9 cellular contexts compared by ENCODE assay signal in genomic region chr10:97543025-97543546, GRCh38. TPM values are rescaled to one million over a fixed set of nuclear protein-coding genes. Genes with fewer than 3 reads are reported as not detected.
DNase-seq lines count a peak whose midpoint lies in the region; ATAC-seq and TF ChIP-seq lines count a peak whose summit lies in the region.
"Had no signal": no experiment of that assay in that cellular context is flagged by ENCODE, and none has a peak within 500 bp of the region (broad histone marks: within the 10 kb centered on the region; RNA-seq: fewer than 3 reads in every experiment).

No MANE protein-coding gene starts in this region.

- no peak overlapping the region for H3K56ac ChIP-seq in H9 (ENCODE audit: insufficient read length, low read depth, low read length)

- H2BK5ac ChIP-seq in H9 (ENCODE audit: insufficient read length, low read length): no peak overlapping the region

- H3F3A ChIP-seq in smooth muscle cell (ENCODE audit: low read depth): peaks cover 31% of the 10 kb centered on the region

- H3K9me3 Mint-ChIP-seq in H9: no peaks in the 10 kb centered on the region

- WGBS in H9 (ENCODE audit: extremely low coverage, insufficient read length, low lambda C conversion rate): no CpG with 5 or more reads among the region's 10 CpGs
- 16% methylated on average over 10 of the region's 10 CpGs for WGBS in smooth muscle cell (ENCODE audit: low lambda C conversion rate)

- no peak overlapping the region for H3K18ac ChIP-seq in H9 (ENCODE audit: insufficient read length, low read depth, low read length)

- H4K20me1 ChIP-seq in H9 (ENCODE audit: control insufficient read depth, insufficient read depth, insufficient read length): no peaks in the 10 kb centered on the region
- H4K20me1 ChIP-seq in smooth muscle cell (ENCODE audit: low read depth): no peaks in the 10 kb centered on the region

- no peaks in the 10 kb centered on the region for H3K9me3 ChIP-seq in H9 (ENCODE audit: control insufficient read depth, low read depth, low read length)
- no peaks in the 10 kb centered on the region for H3K9me3 ChIP-seq in smooth muscle cell (replicated peaks; ENCODE audit: low read depth)

- peak overlapping the region; percentile 29 to 98 (median 92); a peak in 5 of 7 replicates for H3K27ac Mint-ChIP-seq in H9

- H2BK12ac ChIP-seq in H9 (ENCODE audit: insufficient read length, low read depth, low read length): no peak overlapping the region

- H3K14ac ChIP-seq in H9 (ENCODE audit: insufficient read depth, low read length): no peak overlapping the region

- no peak overlapping the region for H4K91ac ChIP-seq in H9 (ENCODE audit: insufficient read length, low read depth, low read length)

- no peak overlapping the region for H3K23ac ChIP-seq in H9 (ENCODE audit: insufficient read length, low read depth, low read length)

- in situ Hi-C loops in astrocyte of the spinal cord (cut with HindIII; ENCODE audit: low sequenced_read_pairs): no loop called here

- no peak overlapping the region for H3K9ac ChIP-seq in H9 (ENCODE audit: extremely low read depth, insufficient read length, low read length)
- peak overlapping the region; percentile 93 for H3K9ac ChIP-seq in smooth muscle cell (ENCODE audit: low read depth)

- H3K36me3 Mint-ChIP-seq in H9 (ENCODE audit: insufficient read depth in 1 of 3, low read depth in 3 of 3): no peaks in the 10 kb centered on the region; a peak in 1 of 7 replicates

- ATAC-seq in GM19395 (IDR thresholded peaks at IDR 0.05; ENCODE audit: unreplicated experiment): no peak

- H3K79me1 ChIP-seq in H9 (ENCODE audit: insufficient read depth, low read depth, low read length, poor library complexity, severe bottlenecking): no peaks in the 10 kb centered on the region

- H3K4me1 Mint-ChIP-seq in H9: peaks cover 35 to 48% of the 10 kb centered on the region in 2 experiments

- H3K4me2 ChIP-seq in H9 (ENCODE audit: insufficient read depth, insufficient read length, low read length): no peak overlapping the region
- peak overlapping the region; percentile 74 for H3K4me2 ChIP-seq in smooth muscle cell

- H3K4me1 ChIP-seq in H9 (ENCODE audit: insufficient read depth, low read length): no peaks in the 10 kb centered on the region; the same call in 1 of the 2 replicates
- peaks cover 34% of the 10 kb centered on the region for H3K4me1 ChIP-seq in smooth muscle cell (ENCODE audit: low read depth)

- no peak overlapping the region for H3K4me3 ChIP-seq in astrocyte of the spinal cord (ENCODE audit: low read depth, low read length)
- no peak overlapping the region for H3K4me3 ChIP-seq in smooth muscle cell

- H3K27me3 Mint-ChIP-seq in H9 (ENCODE audit: low read depth): no peaks in the 10 kb centered on the region

- no peaks in the 10 kb centered on the region for H3K23me2 ChIP-seq in H9 (ENCODE audit: insufficient read length, low read depth, low read length, poor library complexity, severe bottlenecking)

- H3K4me3 Mint-ChIP-seq in H9: peak overlapping the region in 1 of 2 experiments; percentile 55; a peak in 1 of 5 replicates

- TF ChIP-seq CTCF in H9 (conservative IDR thresholded peaks at IDR 0.05) (no peak), astrocyte of the spinal cord (IDR thresholded peaks at IDR 0.05; ENCODE audit: low read depth, low read length) (no peak), smooth muscle cell (IDR thresholded peaks at IDR 0.05; ENCODE audit: borderline replicate concordance, insufficient read depth, poor library complexity, severe bottlenecking) (no peak)

- H3K27ac ChIP-seq in H9 (ENCODE audit: insufficient read length, low read depth, low read length) (no peak overlapping the region), smooth muscle cell (ENCODE audit: low read depth) (peak overlapping the region; percentile 99)
- H3K27ac ChIP-seq: VCaP had no signal

- H2BK15ac ChIP-seq in H9 (ENCODE audit: low read depth, low read length): no peak overlapping the region

- no peaks in the 10 kb centered on the region; the same call in 1 of the 2 replicates for H3K79me2 ChIP-seq in H9 (ENCODE audit: insufficient read depth, low read length)
- H3K79me2 ChIP-seq in smooth muscle cell (ENCODE audit: low read depth): peaks cover 33% of the 10 kb centered on the region

- no peak overlapping the region for H2BK120ac ChIP-seq in H9 (ENCODE audit: low read depth, low read length, poor library complexity, severe bottlenecking)

- no peak overlapping the region for H3K4ac ChIP-seq in H9 (ENCODE audit: low read depth, low read length)

- H2AFZ ChIP-seq in H9 (ENCODE audit: low read length) (no peak overlapping the region), smooth muscle cell (ENCODE audit: low read depth) (no peak overlapping the region)

- H2AK5ac ChIP-seq in H9 (ENCODE audit: insufficient read length, low read length): no peak overlapping the region

- H2BK20ac ChIP-seq in H9 (ENCODE audit: low read depth, low read length, poor library complexity, severe bottlenecking): no peak overlapping the region

- no peak overlapping the region for H4K5ac ChIP-seq in H9 (ENCODE audit: insufficient read length, low read depth, low read length)

- no peak overlapping the region for H4K8ac ChIP-seq in H9 (replicated peaks; ENCODE audit: insufficient read length, low read depth, low read length)

- DNase-seq in H9 (no peak), SKM-1 treated with dmso at 0.1 percent for 144 hours (lab: John Stamatoyannopoulos, UW; ENCODE audit: unreplicated experiment) (peak; percentile 66), astrocyte of the spinal cord (ENCODE audit: low read depth, low spot score) (peak; percentile 97), inferior parietal cortex (ENCODE audit: extremely low spot score) (peak; percentile 85), smooth muscle cell (lab: John Stamatoyannopoulos, UW; ENCODE audit: unreplicated experiment) (peak; percentile 42), NCI-H82 treated with DMSO at 0.1 percent for 48 hours (lab: John Stamatoyannopoulos, UW; ENCODE audit: unreplicated experiment) (no peak)
- no peak for DNase-seq in effector CD8-positive, alpha-beta T cell (lab: John Stamatoyannopoulos, UW)

- H3K36me3 ChIP-seq in smooth muscle cell (ENCODE audit: low read depth): no peaks in the 10 kb centered on the region

- H3K27me3 ChIP-seq in H9 (ENCODE audit: insufficient read depth, low read length): no peaks in the 10 kb centered on the region
- H3K27me3 ChIP-seq in smooth muscle cell (ENCODE audit: low read depth): no peaks in the 10 kb centered on the region

- H3T11ph ChIP-seq in H9 (ENCODE audit: low read length): no peak overlapping the region

RNA-seq across cellular contexts. Expression of gene ANKRD2, which starts 29.5 kb away (rescaled TPM):
- total RNA-seq in H9 (2021): not detected in 2 replicates
- not detected in 2 replicates for total RNA-seq in smooth muscle cell
- 0.30 TPM in 1 of 2 replicates, not detected in the other for polyA plus RNA-seq in smooth muscle cell

RNA-seq across cellular contexts. Expression of gene HOGA1, which starts 41.1 kb away (rescaled TPM):
- total RNA-seq in H9 (2021) (0.72 and 0.79 TPM in 2 replicates), smooth muscle cell (not detected in 2 replicates)
- 0.10 TPM in 1 of 2 replicates, not detected in the other for polyA plus RNA-seq in smooth muscle cell

RNA-seq across cellular contexts. Expression of gene UBTD1, which starts 44.4 kb away (rescaled TPM):
- 18.1 and 19.0 TPM in 2 replicates for total RNA-seq in H9 (2021)
- 26.5 and 27.1 TPM in 2 replicates for total RNA-seq in smooth muscle cell
- polyA plus RNA-seq in smooth muscle cell: 59.9 and 61.5 TPM in 2 replicates

RNA-seq across cellular contexts. Expression of gene MMS19, which starts 44.9 kb away (rescaled TPM):
- 102 and 104 TPM in 2 replicates for total RNA-seq in H9 (2021)
- 97.9 and 125 TPM in 2 replicates for total RNA-seq in smooth muscle cell
- 76.8 and 81.4 TPM in 2 replicates for polyA plus RNA-seq in smooth muscle cell

RNA-seq across cellular contexts. Expression of gene C10orf62, which starts 46.4 kb away (rescaled TPM):
- 0.31 TPM in 1 of 2 replicates, not detected in the other for total RNA-seq in H9 (2021)
- not detected in 2 replicates for total RNA-seq in smooth muscle cell
- polyA plus RNA-seq in smooth muscle cell: not detected in 2 replicates

Comparison
In these comparisons a context has a peak if more than half of its experiments do, and no peak if none do; other contexts are left out.
1. DNase-seq: peak in SKM-1 treated with dmso at 0.1 percent for 144 hours (single experiment), astrocyte of the spinal cord (single experiment), inferior parietal cortex (single experiment) and smooth muscle cell (single experiment); none in H9 (single experiment), NCI-H82 treated with DMSO at 0.1 percent for 48 hours (single experiment) and effector CD8-positive, alpha-beta T cell (single experiment).